ENCODE assay signal across 10 cellular contexts in the genomic region with DNA sequence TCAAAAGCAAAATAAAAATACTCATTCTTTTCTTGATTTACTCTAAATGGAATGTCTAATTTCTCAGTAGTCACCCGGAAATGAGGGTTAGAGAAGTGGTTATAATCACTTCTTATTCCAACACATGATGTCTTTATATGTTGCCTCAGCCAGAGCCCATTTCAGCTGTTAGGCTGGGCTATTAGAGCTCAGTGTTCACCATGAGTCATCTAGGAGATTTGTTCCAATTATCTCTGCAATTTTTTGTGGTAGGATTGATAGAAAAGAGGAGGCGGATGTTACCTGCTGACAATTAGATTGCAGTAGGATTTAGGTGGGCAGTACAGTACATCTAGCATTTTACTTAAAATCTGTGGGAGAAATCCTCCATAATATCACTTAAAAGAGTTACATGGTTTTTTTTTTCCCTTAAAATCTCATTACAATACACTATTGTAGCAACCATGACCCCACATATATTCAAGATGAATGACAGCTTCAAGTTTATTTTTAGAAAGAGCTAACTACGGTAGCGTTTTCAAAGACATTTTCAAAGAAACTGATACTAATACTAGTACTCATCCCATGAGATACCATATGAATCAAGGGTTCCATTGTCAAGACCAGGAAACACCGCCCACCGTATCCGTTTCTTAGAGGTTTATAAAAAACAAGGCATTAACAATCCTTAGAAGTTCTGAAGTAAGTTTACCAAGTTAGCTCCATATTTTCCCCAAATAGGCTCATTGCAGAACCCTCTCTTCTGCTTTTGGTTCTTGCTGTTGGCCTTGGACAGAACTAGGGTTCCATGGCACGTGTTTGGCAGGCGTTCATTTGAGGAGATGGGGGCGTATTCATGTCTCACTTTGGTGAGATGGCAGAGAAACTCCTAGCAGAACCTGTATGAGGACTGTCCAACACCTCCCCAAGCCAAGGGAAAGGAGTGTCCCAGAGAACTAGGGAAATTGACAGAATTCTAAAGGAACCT. TPM values are rescaled to one million over a fixed set of nuclear protein-coding genes. Genes with fewer than 3 reads are reported as not detected.
A peak's percentile ranks its signal among the peaks of the same experiment; 100 is the strongest.
DNase-seq lines count a peak whose midpoint lies in the region; ATAC-seq, FAIRE-seq and TF ChIP-seq lines count a peak whose summit lies in the region.
"Had no signal": no experiment of that assay in that cellular context is flagged by ENCODE, and none has a peak within 500 bp of the region (broad histone marks: within the 10 kb centered on the region; RNA-seq: fewer than 3 reads in every experiment).

No MANE protein-coding gene starts in this region.

- H2BK12ac ChIP-seq in neuronal stem cell (ENCODE audit: low read length), result no peak overlapping the region

- in situ Hi-C loops in astrocyte of the cerebellum (cut with HindIII; ENCODE audit: low sequenced_read_pairs), result no loop called here

- intact Hi-C loops in lower leg skin (cut with DNase I; ENCODE audit: low total_unique reads), result no loop called here
- intact Hi-C loops in Right ventricle myocardium inferior (cut with DNase I), result loop anchor here (5.0 kb wide), 2 partner anchors 75 to 210 kb away; no protein-coding TSS in a partner anchor

- no peak for TF ChIP-seq POLR2A in lower leg skin (IDR thresholded peaks at IDR 0.05)
- TF ChIP-seq POLR2A in GM12892 (IDR thresholded peaks at IDR 0.05; ENCODE audit: low read depth, low read length), result no peak

- no peaks in the 10 kb centered on the region for H3K79me1 ChIP-seq in neuronal stem cell (ENCODE audit: low read depth, low read length)

- H3K4ac ChIP-seq in neuronal stem cell (ENCODE audit: low read length), result no peak overlapping the region

- no peak overlapping the region for H2AFZ ChIP-seq in neuronal stem cell (ENCODE audit: low read length)

- H3K9me3 ChIP-seq in neuronal stem cell (replicated peaks in 1 of 2; ENCODE audit: control insufficient read depth in 2 of 2, insufficient read depth in 1 of 2, low read depth in 1 of 2, low read length in 2 of 2), result peaks cover 0 to 15% of the 10 kb centered on the region in 2 donors
- H3K9me3 ChIP-seq: ascending aorta, thyroid gland had no signal

- no peak overlapping the region for H3K27ac ChIP-seq in neuronal stem cell (replicated peaks; ENCODE audit: low read length)
- H3K27ac ChIP-seq: ascending aorta, thyroid gland had no signal

- peak overlapping the region; percentile 50 for H3K18ac ChIP-seq in neuronal stem cell (ENCODE audit: low read length)

- H2AK5ac ChIP-seq in neuronal stem cell (ENCODE audit: low read depth, low read length), result peak overlapping the region; percentile 9

- H3K27me3 ChIP-seq in neuronal stem cell (ENCODE audit: control insufficient read depth in 3 of 3, insufficient read depth in 3 of 3, low read depth in 1 of 3, low read length in 3 of 3), result no peaks in the 10 kb centered on the region
- H3K27me3 ChIP-seq: ascending aorta, thyroid gland had no signal

- peaks cover 19 to 21% of the 10 kb centered on the region in 2 donors for H3K4me1 ChIP-seq in neuronal stem cell (ENCODE audit: control insufficient read depth in 2 of 2, insufficient read depth in 1 of 2, low read depth in 1 of 2, low read length in 2 of 2)

- no CpG with 5 or more reads among the region's 10 CpGs for WGBS in neuronal stem cell (ENCODE audit: extremely low coverage in 2 of 2, insufficient read length in 2 of 2, insufficient replicate concordance in 1 of 2), 2 donors
- WGBS in lower leg skin, 2 donors, result 62 to 73% methylated on average over 10 of the region's 10 CpGs

- H3K23ac ChIP-seq in neuronal stem cell (ENCODE audit: low read depth, low read length, poor library complexity), result no peak overlapping the region

- no peak overlapping the region for H4K8ac ChIP-seq in neuronal stem cell (ENCODE audit: low read depth, low read length)

- no peak overlapping the region for H3K9ac ChIP-seq in neuronal stem cell (ENCODE audit: low read depth, low read length, poor library complexity)

- no peaks in the 10 kb centered on the region for H3K36me3 ChIP-seq in neuronal stem cell (replicated peaks in 1 of 2; ENCODE audit: control insufficient read depth in 2 of 2, insufficient read depth in 2 of 2, low read length in 2 of 2)
- H3K36me3 ChIP-seq: ascending aorta, thyroid gland had no signal

- H3K14ac ChIP-seq in neuronal stem cell (ENCODE audit: low read length), result no peak overlapping the region

- no peak for FAIRE-seq in GM12892 (lab: Jason Lieb, UNC)

- H2BK120ac ChIP-seq in neuronal stem cell (ENCODE audit: low read depth, low read length), result no peak overlapping the region

- no peak overlapping the region for H2BK5ac ChIP-seq in neuronal stem cell (ENCODE audit: low read length)

- peak overlapping the region; percentile 64 for H2BK15ac ChIP-seq in neuronal stem cell (ENCODE audit: low read length)

- TF ChIP-seq CTCF in AG10803 (conservative IDR thresholded peaks at IDR 0.05; ENCODE audit: low read length) (no peak), astrocyte of the cerebellum (IDR thresholded peaks at IDR 0.05; ENCODE audit: low read depth, low read length, missing control alignments) (no peak), lower leg skin (IDR thresholded peaks at IDR 0.05) (no peak)

- ATAC-seq in Right ventricle myocardium inferior, result no peak

- DNase-seq in AG10803 (ENCODE audit: low read depth) (peak; percentile 79), NCI-H1436 (lab: John Stamatoyannopoulos, UW) (peak; percentile 55), astrocyte of the cerebellum (ENCODE audit: low read depth) (peak; percentile 59), neuronal stem cell (ENCODE audit: low spot score) (no peak), lower leg skin (ENCODE audit: low spot score in 2 of 2) (no peak), Right ventricle myocardium inferior (ENCODE audit: missing footprints) (no peak), GM12892 (ENCODE audit: insufficient read length) (no peak), NCI-H1694 (lab: John Stamatoyannopoulos, UW) (no peak)

- no peak overlapping the region for H4K91ac ChIP-seq in neuronal stem cell (ENCODE audit: low read depth, low read length, poor library complexity)

- H3K4me3 ChIP-seq in AG10803 (ENCODE audit: low read length) (no peak overlapping the region), astrocyte of the cerebellum (ENCODE audit: low read depth, low read length) (no peak overlapping the region), neuronal stem cell (ENCODE audit: low read length in 2 of 2) (no peak overlapping the region), lower leg skin (ENCODE audit: low read depth, poor library complexity, severe bottlenecking) (no peak overlapping the region)
- H3K4me3 ChIP-seq: ascending aorta, thyroid gland had no signal

- no peak overlapping the region for H3K4me2 ChIP-seq in neuronal stem cell (ENCODE audit: insufficient read depth, low read length, poor library complexity, severe bottlenecking)

RNA-seq across cellular contexts. Expression of gene CPA2, which starts 10.4 kb away (rescaled TPM):
- polyA plus RNA-seq in neuronal stem cell (2013, experiment 1 of 2), result 0.84 TPM
- polyA plus RNA-seq in neuronal stem cell (2013, experiment 2 of 2), result 0.69 TPM
- total RNA-seq in lower leg skin (under 1 TPM in 1 of 4 donors, not detected in 3; 0.16 TPM), Right ventricle myocardium inferior (not detected)
- polyA plus RNA-seq in GM12892 (2012; ENCODE audit: missing spikeins), result 0.76 TPM
- total RNA-seq: ascending aorta, thyroid gland had no signal

RNA-seq across cellular contexts. Expression of gene CPA4, which starts 15.9 kb away (rescaled TPM):
- polyA plus RNA-seq in neuronal stem cell (2013, experiment 1 of 2), result 0.04 TPM
- 0.11 TPM for polyA plus RNA-seq in neuronal stem cell (2013, experiment 2 of 2)
- total RNA-seq in lower leg skin, result 100 to 1,000 TPM in 1 of 4 donors, 10 to 100 TPM in 3; 44.4 to 107 (median 66.1) TPM
- total RNA-seq in Right ventricle myocardium inferior, result not detected
- 0.55 TPM for polyA plus RNA-seq in GM12892 (2012; ENCODE audit: missing spikeins)
- total RNA-seq: ascending aorta, thyroid gland had no signal

Comparison
In these comparisons a context has a peak if more than half of its experiments do, and no peak if none do; other contexts are left out.
1. DNase-seq: peak in AG10803 (single experiment), NCI-H1436 (single experiment) and astrocyte of the cerebellum (single experiment); none in neuronal stem cell (single experiment), lower leg skin (0 of 2), Right ventricle myocardium inferior (single experiment), GM12892 (single experiment) and NCI-H1694 (single experiment).
2. RNA of gene CPA4, which starts 15.9 kb away (total RNA-seq): 44.4 to 107 TPM in lower leg skin; not detected in Right ventricle myocardium inferior (single experiment); every median in the first group is over 10 times any median in the second.